In the genomic region with DNA sequence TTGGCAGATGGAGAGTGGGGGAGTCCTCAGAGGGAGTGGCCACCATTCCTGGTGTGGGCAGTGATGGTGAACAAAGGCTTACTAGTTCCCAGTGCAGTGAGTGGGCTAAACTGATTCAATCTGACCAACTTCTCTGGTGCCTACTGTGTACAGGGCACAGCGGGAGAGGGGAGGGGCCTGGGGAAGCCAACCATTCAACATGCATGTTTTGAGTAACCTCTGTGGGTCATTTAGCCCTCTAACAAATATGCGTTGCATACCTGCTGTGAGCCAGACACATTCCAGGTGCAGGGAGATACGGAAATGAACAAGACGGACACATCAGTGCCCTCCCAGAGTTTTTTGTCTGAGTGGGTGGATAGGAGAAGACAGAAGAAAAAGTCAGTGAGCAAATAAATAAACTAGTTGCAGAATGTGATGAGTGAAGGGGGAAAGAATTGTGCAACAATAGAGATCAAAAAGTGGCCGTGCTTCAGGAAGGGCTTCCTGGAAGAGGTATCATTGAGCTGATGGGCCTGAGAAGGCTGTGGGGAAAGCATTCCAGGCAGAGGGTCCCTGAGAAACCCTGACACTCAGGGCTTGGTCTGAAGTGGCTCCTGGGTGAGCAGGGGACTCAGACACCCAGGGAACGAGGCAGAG, we compare ENCODE assay signal across 2 cellular contexts.
TF ChIP-seq lines count a peak whose summit lies in the region.

No MANE protein-coding gene starts in this region.

TF ChIP-seq in SK-N-SH treated with all-trans-retinoic acid at 6 μM for 48 hours, 23 proteins besides CTCF, POLR2A, EP300 and RAD21 (continued from another document):
- TF ChIP-seq CSDC2 (CRISPR knock-in tag; IDR thresholded peaks at IDR 0.05), result no peak
- TF ChIP-seq, protein P1, sequence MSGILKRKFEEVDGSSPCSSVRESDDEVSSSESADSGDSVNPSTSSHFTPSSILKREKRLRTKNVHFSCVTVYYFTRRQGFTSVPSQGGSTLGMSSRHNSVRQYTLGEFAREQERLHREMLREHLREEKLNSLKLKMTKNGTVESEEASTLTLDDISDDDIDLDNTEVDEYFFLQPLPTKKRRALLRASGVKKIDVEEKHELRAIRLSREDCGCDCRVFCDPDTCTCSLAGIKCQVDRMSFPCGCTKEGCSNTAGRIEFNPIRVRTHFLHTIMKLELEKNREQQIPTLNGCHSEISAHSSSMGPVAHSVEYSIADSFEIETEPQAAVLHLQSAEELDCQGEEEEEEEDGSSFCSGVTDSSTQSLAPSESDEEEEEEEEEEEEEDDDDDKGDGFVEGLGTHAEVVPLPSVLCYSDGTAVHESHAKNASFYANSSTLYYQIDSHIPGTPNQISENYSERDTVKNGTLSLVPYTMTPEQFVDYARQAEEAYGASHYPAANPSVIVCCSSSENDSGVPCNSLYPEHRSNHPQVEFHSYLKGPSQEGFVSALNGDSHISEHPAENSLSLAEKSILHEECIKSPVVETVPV (CRISPR knock-in tag; IDR thresholded peaks at IDR 0.05), result no peak
- TF ChIP-seq ZNF70 (CRISPR knock-in tag; IDR thresholded peaks at IDR 0.05), result no peak
TF ChIP-seq in SK-N-SH treated with all-trans-retinoic acid at 6 μM for 48 hours: peak in this region for 0.

TF ChIP-seq in SK-N-SH, 30 proteins besides CTCF, POLR2A, EP300 and RAD21 (continued from another document):
- TF ChIP-seq, protein P2, sequence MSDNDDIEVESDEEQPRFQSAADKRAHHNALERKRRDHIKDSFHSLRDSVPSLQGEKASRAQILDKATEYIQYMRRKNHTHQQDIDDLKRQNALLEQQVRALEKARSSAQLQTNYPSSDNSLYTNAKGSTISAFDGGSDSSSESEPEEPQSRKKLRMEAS (IDR thresholded peaks at IDR 0.05; ENCODE audit: low read depth), result no peak
- TF ChIP-seq TAF1 (IDR thresholded peaks at IDR 0.05; ENCODE audit: borderline replicate concordance, low read depth, low read length), result no peak
- TF ChIP-seq SIN3A (IDR thresholded peaks at IDR 0.05; ENCODE audit: borderline replicate concordance, low read depth, low read length), result no peak
- no peak for TF ChIP-seq TCF12 (IDR thresholded peaks at IDR 0.05)
- TF ChIP-seq RXRA (IDR thresholded peaks at IDR 0.05; ENCODE audit: borderline replicate concordance, low read depth), result no peak
- TF ChIP-seq, protein P3, sequence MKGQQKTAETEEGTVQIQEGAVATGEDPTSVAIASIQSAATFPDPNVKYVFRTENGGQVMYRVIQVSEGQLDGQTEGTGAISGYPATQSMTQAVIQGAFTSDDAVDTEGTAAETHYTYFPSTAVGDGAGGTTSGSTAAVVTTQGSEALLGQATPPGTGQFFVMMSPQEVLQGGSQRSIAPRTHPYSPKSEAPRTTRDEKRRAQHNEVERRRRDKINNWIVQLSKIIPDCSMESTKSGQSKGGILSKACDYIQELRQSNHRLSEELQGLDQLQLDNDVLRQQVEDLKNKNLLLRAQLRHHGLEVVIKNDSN (IDR thresholded peaks at IDR 0.05; ENCODE audit: borderline replicate concordance, low read depth), result no peak
- TF ChIP-seq GABPA (IDR thresholded peaks at IDR 0.05; ENCODE audit: low read depth), result no peak
- TF ChIP-seq FOXJ3 (CRISPR knock-in tag; IDR thresholded peaks at IDR 0.05), result no peak
- no peak for TF ChIP-seq ELF1 (IDR thresholded peaks at IDR 0.05)
- TF ChIP-seq, protein P4, sequence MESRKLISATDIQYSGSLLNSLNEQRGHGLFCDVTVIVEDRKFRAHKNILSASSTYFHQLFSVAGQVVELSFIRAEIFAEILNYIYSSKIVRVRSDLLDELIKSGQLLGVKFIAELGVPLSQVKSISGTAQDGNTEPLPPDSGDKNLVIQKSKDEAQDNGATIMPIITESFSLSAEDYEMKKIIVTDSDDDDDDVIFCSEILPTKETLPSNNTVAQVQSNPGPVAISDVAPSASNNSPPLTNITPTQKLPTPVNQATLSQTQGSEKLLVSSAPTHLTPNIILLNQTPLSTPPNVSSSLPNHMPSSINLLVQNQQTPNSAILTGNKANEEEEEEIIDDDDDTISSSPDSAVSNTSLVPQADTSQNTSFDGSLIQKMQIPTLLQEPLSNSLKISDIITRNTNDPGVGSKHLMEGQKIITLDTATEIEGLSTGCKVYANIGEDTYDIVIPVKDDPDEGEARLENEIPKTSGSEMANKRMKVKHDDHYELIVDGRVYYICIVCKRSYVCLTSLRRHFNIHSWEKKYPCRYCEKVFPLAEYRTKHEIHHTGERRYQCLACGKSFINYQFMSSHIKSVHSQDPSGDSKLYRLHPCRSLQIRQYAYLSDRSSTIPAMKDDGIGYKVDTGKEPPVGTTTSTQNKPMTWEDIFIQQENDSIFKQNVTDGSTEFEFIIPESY (IDR thresholded peaks at IDR 0.05; ENCODE audit: borderline replicate concordance, low read depth), result no peak
- TF ChIP-seq SMC3 (IDR thresholded peaks at IDR 0.05; ENCODE audit: low read depth, low read length), result no peak
- TF ChIP-seq YY1 (IDR thresholded peaks at IDR 0.05; ENCODE audit: low read depth), result no peak
